Comparison of ENCODE assay signal across 4 cellular contexts in genomic region chr3:20327889-20328288, GRCh38.
"Had no signal": no experiment of that assay in that cellular context is flagged by ENCODE, and none has a peak within 500 bp of the region (broad histone marks: within the 10 kb centered on the region; RNA-seq: fewer than 3 reads in every experiment).

No MANE protein-coding gene starts in this region.

- H3K27ac Mint-ChIP-seq: GM23338 had no signal

- H3K4me3 Mint-ChIP-seq: GM23338, H9 had no signal

- H3K4me3 ChIP-seq: GM23338 had no signal

- ATAC-seq: GM23338 had no signal

- DNase-seq: H9, HCEC 1CT, IMR-90 had no signal

- H3K9me3 Mint-ChIP-seq: GM23338, H9 had no signal
